30 cellular contexts compared by ENCODE assay signal in genomic region chr20:1304711-1305515, GRCh38. TPM values are rescaled to one million over a fixed set of nuclear protein-coding genes. Genes with fewer than 3 reads are reported as not detected.
DNase-seq lines count a peak whose midpoint lies in the region; ATAC-seq, FAIRE-seq and TF ChIP-seq lines count a peak whose summit lies in the region.
"Had no signal": no experiment of that assay in that cellular context is flagged by ENCODE, and none has a peak within 500 bp of the region (broad histone marks: within the 10 kb centered on the region; RNA-seq: fewer than 3 reads in every experiment).

No MANE protein-coding gene starts in this region.

- ATAC-seq in K562 (no peak), mucosa of descending colon (peak; percentile 2)
- ATAC-seq: A549; activated T-cell treated with anti-CD3 and anti-CD28 coated beads, Interleukin-2, amount 50 U/mL, for 72 hours; GM23338; naive thymus-derived CD8-positive, alpha-beta T cell had no signal

- no peaks in the 10 kb centered on the region for H4K20me1 ChIP-seq in K562 (replicated peaks; ENCODE audit: control insufficient read depth, insufficient read depth, low read length)

- no peaks in the 10 kb centered on the region for H3K27me3 Mint-ChIP-seq in activated T-cell treated with anti-CD3 and anti-CD28 coated beads, Interleukin-2, amount 50 U/mL, for 24 hours
- H3K27me3 Mint-ChIP-seq: naive thymus-derived CD8-positive, alpha-beta T cell had no signal

- 61% methylated on average over 26 of the region's 31 CpGs for WGBS in K562 (ENCODE audit: insufficient coverage, low coverage, missing lambda C conversion rate)

- H2AFZ ChIP-seq in K562 (ENCODE audit: low read depth, low read length), result no peak overlapping the region
- H2AFZ ChIP-seq: GM23338 had no signal

- no peak overlapping the region for H3K4me3 Mint-ChIP-seq in activated T-cell treated with anti-CD3 and anti-CD28 coated beads, Interleukin-2, amount 50 U/mL, for 24 hours
- H3K4me3 Mint-ChIP-seq: activated T-cell treated with anti-CD3 and anti-CD28 coated beads, Interleukin-2, amount 50 U/mL, for 72 hours; endodermal cell; GM23338; naive thymus-derived CD8-positive, alpha-beta T cell had no signal

- no TSS peak for BruUV-seq in K562 (replicated peaks; lab: Mats Ljungman, UMichigan)

- DNase-seq in activated T-cell treated with anti-CD3 and anti-CD28 coated beads, Interleukin-2, amount 50 U/mL, for 24 hours, result no peak
- DNase-seq in activated T-cell treated with anti-CD3 and anti-CD28 coated beads for 4 hours (no peak), K562 (ENCODE audit: extremely low read depth in 1 of 4, low spot score in 3 of 4) (peak in 1 of 4 experiments; percentile 12), mucosa of descending colon (peak in 1 of 3 donors; percentile 20), amygdala (lab: John Stamatoyannopoulos, UW) (no peak), GM10266 (ENCODE audit: extremely low spot score) (no peak), AG20443 (ENCODE audit: low spot score) (no peak)
- DNase-seq: activated T-cell treated with anti-CD3 and anti-CD28 coated beads, Interleukin-2, amount 50 U/mL, for 72 hours; BE2C; brain microvascular endothelial cell; cortex of kidney; DMS53; endodermal cell; foreskin melanocyte; GDM1; KG1; left colon; MM.1S; NCI-H1417 treated with DMSO at 0.1 percent for 48 hours; NCI-H2107; NK-92 treated with Interleukin-12 subunit alpha and Interleukin-12 subunit beta, amount 100 ng/mL, for 24 hours; SIG-M5; sigmoid colon; stimulated activated CD4-positive, alpha-beta T cell treated with anti-CD3 and anti-CD28 coated beads, Interleukin-15, amount 100 ng/mL, for 24 hours had no signal

- H3K4me2 ChIP-seq in K562 (ENCODE audit: insufficient read depth, low read length), result no peak overlapping the region
- H3K4me2 ChIP-seq: A549, GM23338 had no signal

- H3K9me1 ChIP-seq in K562 (ENCODE audit: control insufficient read depth, insufficient read depth, low read length), result no peaks in the 10 kb centered on the region

- no peak for TF ChIP-seq RAD21 in K562 (CRISPR knock-in tag; conservative IDR thresholded peaks at IDR 0.05 in 1 of 2, IDR thresholded peaks at IDR 0.05 in 1 of 2)

- H3K9me3 Mint-ChIP-seq in activated T-cell treated with anti-CD3 and anti-CD28 coated beads, Interleukin-2, amount 50 U/mL, for 24 hours, result no peaks in the 10 kb centered on the region
- H3K9me3 Mint-ChIP-seq: activated T-cell treated with anti-CD3 and anti-CD28 coated beads, Interleukin-2, amount 50 U/mL, for 72 hours; endodermal cell; GM23338; naive thymus-derived CD8-positive, alpha-beta T cell had no signal

- H3K27ac Mint-ChIP-seq in activated T-cell treated with anti-CD3 and anti-CD28 coated beads, Interleukin-2, amount 50 U/mL, for 24 hours, result peak overlapping the region; percentile 16
- H3K27ac Mint-ChIP-seq: activated T-cell treated with anti-CD3 and anti-CD28 coated beads, Interleukin-2, amount 50 U/mL, for 72 hours; endodermal cell; GM23338 had no signal

- H3K4me3 ChIP-seq in K562 (no peak overlapping the region), mucosa of descending colon (no peak overlapping the region)
- H3K4me3 ChIP-seq: A549, esophagus muscularis mucosa, GM23338, sigmoid colon, upper lobe of left lung had no signal

- peaks cover 19% of the 10 kb centered on the region for H3K36me3 Mint-ChIP-seq in activated T-cell treated with anti-CD3 and anti-CD28 coated beads, Interleukin-2, amount 50 U/mL, for 24 hours (ENCODE audit: low read depth)

- TF ChIP-seq CTCF in K562 (IDR thresholded peaks at IDR 0.05 in 2 of 3, conservative IDR thresholded peaks at IDR 0.05 in 1 of 3; ENCODE audit: insufficient read depth in 2 of 3, low read depth in 1 of 3, low read length in 3 of 3) (0 out of 6 replicates have a peak, but pooled peaks of 1 of the 3 experiments have one; percentile 1), mucosa of descending colon (IDR thresholded peaks at IDR 0.05) (no peak), GM10266 (IDR thresholded peaks at IDR 0.05; ENCODE audit: control insufficient read depth, insufficient read depth, low read depth, missing control alignments) (no peak)

- intact Hi-C loops in K562 (cut with micrococcal nuclease) (loop anchor here (10.0 kb wide), 1 partner anchor 90 kb away; no protein-coding TSS in a partner anchor), mucosa of descending colon (cut with DNase I, micrococcal nuclease) (no loop called here)

- no peaks in the 10 kb centered on the region for H3K9me3 ChIP-seq in K562 (replicated peaks; ENCODE audit: control insufficient read depth, insufficient read depth, low read depth, low read length)
- no peaks in the 10 kb centered on the region for H3K9me3 ChIP-seq in mucosa of descending colon
- H3K9me3 ChIP-seq: A549, BE2C, esophagus muscularis mucosa, sigmoid colon, upper lobe of left lung had no signal

- H3K9ac ChIP-seq in K562 (ENCODE audit: insufficient read depth in 1 of 2, low read depth in 2 of 2, low read length in 2 of 2), result peak overlapping the region in 1 of 2 experiments; percentile 52; a peak in 1 of 4 replicates

- H3K27ac ChIP-seq in K562 (ENCODE audit: extremely low read depth, low read depth, low read length) (no peak overlapping the region), temporal lobe (ENCODE audit: low read depth, low read length) (peak overlapping the region; percentile 65)
- H3K27ac ChIP-seq: A549, brain microvascular endothelial cell, esophagus muscularis mucosa, sigmoid colon, upper lobe of left lung had no signal

- in situ Hi-C loops in K562 (cut with MboI), result no loop called here

- H3K4me1 ChIP-seq in K562 (replicated peaks in 1 of 2; ENCODE audit: control insufficient read depth in 2 of 2, insufficient read depth in 2 of 2, low read length in 2 of 2) (peaks cover 3 to 32% of the 10 kb centered on the region in 2 experiments; a peak in 4 of 5 replicates), mucosa of descending colon (ENCODE audit: low read depth) (no peaks in the 10 kb centered on the region)
- H3K4me1 ChIP-seq: BE2C, sigmoid colon, upper lobe of left lung had no signal

- FAIRE-seq in K562 (lab: Jason Lieb, UNC), result no peak
- FAIRE-seq: A549 had no signal

- no peak for TF ChIP-seq EP300 in K562 (IDR thresholded peaks at IDR 0.05; ENCODE audit: low read length)

- CTCF ChIA-PET in K562 (lab: Yijun Ruan, JAX; ENCODE audit: low intra/inter-chr PET ratio), result interaction anchor here (0.6 kb wide), 1 partner anchor 9 kb away, joined by 3 read pairs; no protein-coding TSS in a partner anchor

- H3K36me3 ChIP-seq in K562 (ENCODE audit: control insufficient read depth, insufficient read depth, low read length), result no peaks in the 10 kb centered on the region
- no peaks in the 10 kb centered on the region for H3K36me3 ChIP-seq in mucosa of descending colon (ENCODE audit: low read depth)
- H3K36me3 ChIP-seq: BE2C, brain microvascular endothelial cell had no signal

- H3K79me2 ChIP-seq in K562 (ENCODE audit: control insufficient read depth, insufficient read depth, low read length), result no peaks in the 10 kb centered on the region

- POLR2A ChIA-PET in K562 (lab: Yijun Ruan, JAX), result interaction anchor here (1.2 to 1.4 kb wide), 2 partner anchors 13 to 163 kb away, joined by 3 to 4 read pairs; no protein-coding TSS in a partner anchor

- no peak for TF ChIP-seq POLR2A in K562 (conservative IDR thresholded peaks at IDR 0.05)

- peaks cover 15% of the 10 kb centered on the region for H3K4me1 Mint-ChIP-seq in activated T-cell treated with anti-CD3 and anti-CD28 coated beads, Interleukin-2, amount 50 U/mL, for 24 hours (ENCODE audit: low read depth)

- H3K27me3 ChIP-seq in K562 (ENCODE audit: control insufficient read depth in 2 of 2, insufficient read depth in 2 of 2, low read length in 2 of 2), result no peaks in the 10 kb centered on the region
- H3K27me3 ChIP-seq: BE2C, brain microvascular endothelial cell, esophagus muscularis mucosa, sigmoid colon, upper lobe of left lung had no signal

RNA-seq across cellular contexts. Expression of gene SDCBP2, which starts 24.0 kb away (rescaled TPM):
- 0.84 and 1.6 TPM in 2 replicates for total RNA-seq in K562 (2011; cell fraction: chromatin; rRNA removed; ENCODE audit: low replicate concordance)
- total RNA-seq in K562 (2011; cell fraction: nucleolus; rRNA removed), result 1.6 and 1.7 TPM in 2 replicates
- total RNA-seq in K562 (2011; cell fraction: nucleoplasm; rRNA removed), result 1.4 and 1.8 TPM in 2 replicates
- total RNA-seq in K562 (2014; rRNA removed) (0.27 and 1.6 TPM in 2 replicates), K562 (2014; rRNA removed; fragmentation: Illumina TruSeq; extraction: Trizol) (0.77 and 0.80 TPM in 2 replicates), K562 (2015; rRNA removed; fragmentation: Illumina TruSeq; extraction: Trizol) (0.91 and 1.2 TPM in 2 replicates), K562 (2021) (1.0 and 1.2 TPM in 2 replicates), mucosa of descending colon (100 to 1,000 TPM; 165 to 447 (median 320) TPM), temporal lobe (2.7 TPM)
- polyA plus RNA-seq in K562 (2011; rRNA removed) (0.71 and 2.1 TPM in 2 replicates), K562 (2014; fragmentation: Illumina TruSeq; extraction: Trizol) (0.97 and 1.3 TPM in 2 replicates), K562 (2014; fragmentation: Nextera tagmentation; extraction: Ambion mirVana) (under 1 TPM; 0.06 to 0.07 TPM), K562 (2014; rRNA removed) (1.2 and 1.3 TPM in 2 replicates)
- polyA plus RNA-seq in K562 (2011; cell fraction: cytosol; rRNA removed), result 1.6 and 2.3 TPM in 2 replicates
- 2.9 and 5.0 TPM in 2 replicates for polyA plus RNA-seq in K562 (2011; cell fraction: nucleus; rRNA removed)
- 0.92 and 1.1 TPM in 2 replicates for polyA plus RNA-seq in K562 (2012)
- polyA minus RNA-seq in K562 (2011; rRNA and poly(A)+ RNA removed), result 0.60 and 0.74 TPM in 2 replicates
- not detected in 2 replicates for polyA minus RNA-seq in K562 (2011; cell fraction: cytosol; rRNA and poly(A)+ RNA removed)
- 0.54 and 0.56 TPM in 2 replicates for polyA minus RNA-seq in K562 (2011; cell fraction: nucleus; rRNA and poly(A)+ RNA removed)

RNA-seq across cellular contexts. Expression of gene SNPH, which starts 38.8 kb away (rescaled TPM):
- total RNA-seq in K562 (2011; cell fraction: chromatin; rRNA removed; ENCODE audit: low replicate concordance), result 3.4 and 5.0 TPM in 2 replicates
- 2.8 TPM in 2 replicates for total RNA-seq in K562 (2011; cell fraction: nucleolus; rRNA removed)
- 2.8 and 3.2 TPM in 2 replicates for total RNA-seq in K562 (2011; cell fraction: nucleoplasm; rRNA removed)
- 4.2 and 5.7 TPM in 2 replicates for total RNA-seq in K562 (2014; rRNA removed)
- total RNA-seq in K562 (2014; rRNA removed; fragmentation: Illumina TruSeq; extraction: Trizol), result 0.80 and 0.98 TPM in 2 replicates
- total RNA-seq in K562 (2015; rRNA removed; fragmentation: Illumina TruSeq; extraction: Trizol), result 1.3 and 1.4 TPM in 2 replicates
- 3.9 TPM in 2 replicates for total RNA-seq in K562 (2021)
- polyA plus RNA-seq in K562 (2011; rRNA removed), result 1.1 and 1.4 TPM in 2 replicates
- 1.2 and 3.1 TPM in 2 replicates for polyA plus RNA-seq in K562 (2011; cell fraction: cytosol; rRNA removed)
- polyA plus RNA-seq in K562 (2011; cell fraction: nucleus; rRNA removed), result 3.4 and 6.9 TPM in 2 replicates
- polyA plus RNA-seq in K562 (2012), result 1.4 and 2.6 TPM in 2 replicates
- polyA plus RNA-seq in K562 (2014; fragmentation: Illumina TruSeq; extraction: Trizol), result 1.5 and 2.1 TPM in 2 replicates
- under 1 TPM; 0.03 to 0.08 TPM for polyA plus RNA-seq in K562 (2014; fragmentation: Nextera tagmentation; extraction: Ambion mirVana)
- polyA plus RNA-seq in K562 (2014; rRNA removed), result 2.1 and 2.8 TPM in 2 replicates
- polyA minus RNA-seq in K562 (2011; rRNA and poly(A)+ RNA removed), result 0.69 and 0.91 TPM in 2 replicates
- polyA minus RNA-seq in K562 (2011; cell fraction: cytosol; rRNA and poly(A)+ RNA removed), result 2.2 and 2.4 TPM in 2 replicates
- 1.3 and 1.6 TPM in 2 replicates for polyA minus RNA-seq in K562 (2011; cell fraction: nucleus; rRNA and poly(A)+ RNA removed)
- 10 to 100 TPM in 1 of 3 donors, 1 to 10 TPM in 2; 1.1 to 11.7 (median 2.2) TPM for total RNA-seq in mucosa of descending colon
- 13.5 TPM for total RNA-seq in temporal lobe

Comparison
In these comparisons a context has a peak if more than half of its experiments do, and no peak if none do; other contexts are left out.
1. RNA of gene SDCBP2, which starts 24.0 kb away (total RNA-seq): 165 to 447 TPM in mucosa of descending colon; 2.7 TPM in temporal lobe (single experiment) and 0.27 to 1.8 TPM in K562; every median in the first group is over 10 times any median in the second.